ENCODE assay signal across 22 cellular contexts in genomic region chr22:25939384-25939783, GRCh38.
DNase-seq lines count a peak whose midpoint lies in the region; ATAC-seq, FAIRE-seq and TF ChIP-seq lines count a peak whose summit lies in the region.
"Had no signal": no experiment of that assay in that cellular context is flagged by ENCODE, and none has a peak within 500 bp of the region (broad histone marks: within the 10 kb centered on the region; RNA-seq: fewer than 3 reads in every experiment).

No MANE protein-coding gene starts in this region.

- H2AFZ ChIP-seq in K562 (ENCODE audit: low read depth, low read length), result no peak overlapping the region

- no peaks in the 10 kb centered on the region for H3K9me1 ChIP-seq in K562 (ENCODE audit: control insufficient read depth, insufficient read depth, low read length)

- no peak overlapping the region for H3K9ac ChIP-seq in K562 (ENCODE audit: insufficient read depth in 1 of 2, low read depth in 2 of 2, low read length in 2 of 2)
- H3K9ac ChIP-seq: BLaER1 treated with 17β-estradiol and CSF1 and Interleukin-3, amounts not matched to agents 10 nM and 100 nM had no signal

- H3K36me3 ChIP-seq in BE2C, result no peaks in the 10 kb centered on the region
- no peaks in the 10 kb centered on the region for H3K36me3 ChIP-seq in WERI-Rb-1
- H3K36me3 ChIP-seq in K562 (ENCODE audit: control insufficient read depth, insufficient read depth, low read length), result no peaks in the 10 kb centered on the region
- H3K36me3 ChIP-seq: BLaER1 treated with 17β-estradiol and CSF1 and Interleukin-3, amounts not matched to agents 10 nM and 100 nM had no signal

- TF ChIP-seq RAD21 in K562 (CRISPR knock-in tag; conservative IDR thresholded peaks at IDR 0.05 in 1 of 2, IDR thresholded peaks at IDR 0.05 in 1 of 2), result no peak

- no TSS peak for BruUV-seq in K562 (replicated peaks; lab: Mats Ljungman, UMichigan)

- in situ Hi-C loops in K562 (cut with MboI), result no loop called here

- DNase-seq in BE2C, result no peak
- DNase-seq in WERI-Rb-1, result no peak
- DNase-seq in K562 (ENCODE audit: extremely low read depth in 1 of 4, low spot score in 3 of 4), result peak in 1 of 4 experiments; percentile 17
- no peak for DNase-seq in DMS79 treated with DMSO at 0.1 percent for 48 hours (lab: John Stamatoyannopoulos, UW)
- DNase-seq in NCI-H526 (lab: John Stamatoyannopoulos, UW), result no peak
- DNase-seq: ACHN; Caco-2; Calu3; CD4-positive, alpha-beta T cell; CD8-positive, alpha-beta T cell; DND-41; EL; GDM1 had no signal

- TF ChIP-seq POLR2A in K562 (conservative IDR thresholded peaks at IDR 0.05), result no peak

- H3K4me2 ChIP-seq in K562 (ENCODE audit: insufficient read depth, low read length), result no peak overlapping the region
- H3K4me2 ChIP-seq: BLaER1 treated with 17β-estradiol and CSF1 and Interleukin-3, amounts not matched to agents 10 nM and 100 nM had no signal

- intact Hi-C loops in K562 (cut with micrococcal nuclease), result no loop called here

- ATAC-seq in K562 (no peak), GM19395 (IDR thresholded peaks at IDR 0.05; ENCODE audit: unreplicated experiment) (no peak)
- ATAC-seq: CD8-positive, alpha-beta T cell; GM12878 had no signal

- POLR2A ChIA-PET in K562 (lab: Yijun Ruan, JAX), result no interaction called here

- TF ChIP-seq CTCF in BE2C (IDR thresholded peaks at IDR 0.05; ENCODE audit: low read depth, low read length) (peak; percentile 16; the same call in 1 of the 2 replicates), WERI-Rb-1 (IDR thresholded peaks at IDR 0.05; ENCODE audit: low read depth, low read length) (0 out of 2 replicates have a peak, but pooled peaks have one; percentile 1), K562 (IDR thresholded peaks at IDR 0.05 in 2 of 3, conservative IDR thresholded peaks at IDR 0.05 in 1 of 3; ENCODE audit: insufficient read depth in 2 of 3, low read depth in 1 of 3, low read length in 3 of 3) (no peak)

- no peak for FAIRE-seq in K562 (lab: Jason Lieb, UNC)
- FAIRE-seq: A204.1, D721Med, GM12878, GM12892, GM18507 had no signal

- no peak for TF ChIP-seq EP300 in K562 (IDR thresholded peaks at IDR 0.05; ENCODE audit: low read length)

- H3K4me1 ChIP-seq in BE2C (peaks cover 20% of the 10 kb centered on the region), K562 (replicated peaks in 1 of 2; ENCODE audit: control insufficient read depth in 2 of 2, insufficient read depth in 2 of 2, low read length in 2 of 2) (no peaks in the 10 kb centered on the region)
- H3K4me1 ChIP-seq: BLaER1 treated with 17β-estradiol and CSF1 and Interleukin-3, amounts not matched to agents 10 nM and 100 nM; Caco-2 had no signal

- 59% methylated on average over 4 of the region's 4 CpGs for WGBS in K562 (ENCODE audit: insufficient coverage, low coverage, missing lambda C conversion rate)

- H3K27me3 ChIP-seq in BE2C (no peaks in the 10 kb centered on the region), WERI-Rb-1 (ENCODE audit: insufficient read depth, low read depth, severe bottlenecking) (no peaks in the 10 kb centered on the region), K562 (ENCODE audit: control insufficient read depth in 2 of 2, insufficient read depth in 2 of 2, low read length in 2 of 2) (no peaks in the 10 kb centered on the region)
- H3K27me3 ChIP-seq: BLaER1 treated with 17β-estradiol and CSF1 and Interleukin-3, amounts not matched to agents 10 nM and 100 nM had no signal

- CTCF ChIA-PET in K562 (lab: Yijun Ruan, JAX; ENCODE audit: low intra/inter-chr PET ratio), result no interaction called here

- H3K9me3 ChIP-seq in BE2C (no peaks in the 10 kb centered on the region), WERI-Rb-1 (ENCODE audit: severe bottlenecking) (peaks cover 4% of the 10 kb centered on the region), K562 (replicated peaks; ENCODE audit: control insufficient read depth, insufficient read depth, low read depth, low read length) (no peaks in the 10 kb centered on the region)
- H3K9me3 ChIP-seq: BLaER1 treated with 17β-estradiol and CSF1 and Interleukin-3, amounts not matched to agents 10 nM and 100 nM; Caco-2 had no signal

- H3K27ac ChIP-seq in WERI-Rb-1 (no peak overlapping the region), K562 (ENCODE audit: extremely low read depth, low read depth, low read length) (no peak overlapping the region)
- H3K27ac ChIP-seq: 22Rv1; BLaER1 treated with 17β-estradiol and CSF1 and Interleukin-3, amounts not matched to agents 10 nM and 100 nM; C4-2B had no signal

- H3K79me2 ChIP-seq in K562 (ENCODE audit: control insufficient read depth, insufficient read depth, low read length), result no peaks in the 10 kb centered on the region

- H3K4me3 ChIP-seq in BE2C (ENCODE audit: low read depth, low read length), result no peak overlapping the region
- H3K4me3 ChIP-seq in WERI-Rb-1 (ENCODE audit: low read depth, low read length), result no peak overlapping the region
- no peak overlapping the region for H3K4me3 ChIP-seq in K562
- H3K4me3 ChIP-seq: BLaER1 treated with 17β-estradiol and CSF1 and Interleukin-3, amounts not matched to agents 10 nM and 100 nM; GM12878 had no signal

- no peaks in the 10 kb centered on the region for H4K20me1 ChIP-seq in K562 (replicated peaks; ENCODE audit: control insufficient read depth, insufficient read depth, low read length)
- H4K20me1 ChIP-seq: BLaER1 treated with 17β-estradiol and CSF1 and Interleukin-3, amounts not matched to agents 10 nM and 100 nM had no signal

TF ChIP-seq in K562, 482 proteins besides CTCF, POLR2A, EP300 and RAD21:
- TF ChIP-seq, protein P1, sequence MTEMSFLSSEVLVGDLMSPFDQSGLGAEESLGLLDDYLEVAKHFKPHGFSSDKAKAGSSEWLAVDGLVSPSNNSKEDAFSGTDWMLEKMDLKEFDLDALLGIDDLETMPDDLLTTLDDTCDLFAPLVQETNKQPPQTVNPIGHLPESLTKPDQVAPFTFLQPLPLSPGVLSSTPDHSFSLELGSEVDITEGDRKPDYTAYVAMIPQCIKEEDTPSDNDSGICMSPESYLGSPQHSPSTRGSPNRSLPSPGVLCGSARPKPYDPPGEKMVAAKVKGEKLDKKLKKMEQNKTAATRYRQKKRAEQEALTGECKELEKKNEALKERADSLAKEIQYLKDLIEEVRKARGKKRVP (CRISPR knock-in tag; IDR thresholded peaks at IDR 0.05), result no peak
- peak; percentile 54 for TF ChIP-seq USF1 (CRISPR knock-in tag; IDR thresholded peaks at IDR 0.05)
- peak; percentile 46 for TF ChIP-seq USF2 (CRISPR knock-in tag; IDR thresholded peaks at IDR 0.05)

Comparison
In these comparisons a context has a peak if more than half of its experiments do, and no peak if none do; other contexts are left out.
1. CTCF ChIP-seq: peak in BE2C (single experiment) and WERI-Rb-1 (single experiment); none in K562 (0 of 3).